12 cellular contexts compared by ENCODE assay signal in the genomic region with DNA sequence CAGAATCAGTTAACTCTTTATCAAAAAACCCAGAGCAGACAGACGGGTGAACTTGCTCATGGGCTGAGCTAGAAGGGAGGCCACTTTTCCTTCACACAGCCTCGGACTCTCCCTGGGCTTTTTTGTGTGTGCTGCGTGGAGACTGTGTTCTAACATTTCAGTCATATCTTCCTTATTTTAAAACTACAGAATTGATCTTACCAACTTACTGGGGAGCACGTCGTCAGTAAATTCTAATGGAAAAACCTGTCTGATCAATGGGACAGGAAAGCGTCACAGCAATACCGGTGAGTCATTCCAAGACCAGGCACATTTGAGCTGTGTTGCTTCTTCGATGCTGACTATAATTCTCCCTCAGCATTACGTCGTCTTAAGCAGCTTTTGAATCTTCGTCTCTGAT.
DNase-seq lines count a peak whose midpoint lies in the region; ATAC-seq and TF ChIP-seq lines count a peak whose summit lies in the region.
"Had no signal": no experiment of that assay in that cellular context is flagged by ENCODE, and none has a peak within 500 bp of the region (broad histone marks: within the 10 kb centered on the region; RNA-seq: fewer than 3 reads in every experiment).

No MANE protein-coding gene starts in this region.

- no peak for DNase-seq in Caco-2
- peak; percentile 75 for DNase-seq in T-helper 2 cell treated with Interferon-gamma antibody and Interleukin-4, amounts not matched to agents 5 μg/mL and 100 μg/mL, for 36 hours (ENCODE audit: low spot score)
- peak; percentile 53 for DNase-seq in brain microvascular endothelial cell
- peak; percentile 32 to 47 for DNase-seq in stimulated activated CD4-positive, alpha-beta T cell treated with anti-CD3 and anti-CD28 coated beads, Interleukin-15, amount 100 ng/mL, for 48 hours (ENCODE audit: low read depth in 2 of 2)
- no peak for DNase-seq in HuH-7.5 (ENCODE audit: low spot score)
- no peak for DNase-seq in right cardiac atrium
- no peak for DNase-seq in posterior vena cava (ENCODE audit: low spot score)
- DNase-seq in spleen, result no peak
- DNase-seq: midbrain; NCI-H1694; NK-92 treated with Interleukin-12 subunit alpha and Interleukin-12 subunit beta, amount 100 ng/mL, for 24 hours had no signal

- POLR2A ChIA-PET in Caco-2 (lab: Charles Lee), result no interaction called here

- TF ChIP-seq POLR2A in spleen (IDR thresholded peaks at IDR 0.05), result no peak

- H3K27ac ChIP-seq in brain microvascular endothelial cell (peak overlapping the region; percentile 50), right cardiac atrium (ENCODE audit: low read length) (no peak overlapping the region), spleen (peak overlapping the region in 4 of 8 donors; percentile 20 to 76 (median 34))

- H3K36me3 ChIP-seq in Caco-2 (ENCODE audit: control insufficient read depth, insufficient read depth, low read length) (no peaks in the 10 kb centered on the region), brain microvascular endothelial cell (replicated peaks) (no peaks in the 10 kb centered on the region), spleen (peaks cover 0 to 8% (median 0%) of the 10 kb centered on the region in 6 donors)

- peak overlapping the region; percentile 25 for H3K27ac Mint-ChIP-seq in Caco-2 (ENCODE audit: unreplicated experiment)
- H3K27ac Mint-ChIP-seq in T-helper 2 cell treated with Interferon-gamma antibody and Interleukin-4, amounts not matched to agents 5 μg/mL and 100 μg/mL, for 36 hours, result peak overlapping the region; percentile 78

- WGBS in right cardiac atrium, result 92% methylated on average over 11 of the region's 11 CpGs
- 80 to 90% (median 84%) methylated on average over 11 of the region's 11 CpGs for WGBS in spleen, 5 donors

- no peaks in the 10 kb centered on the region for H3K27me3 ChIP-seq in Caco-2 (replicated peaks; ENCODE audit: control insufficient read depth, insufficient read depth, low read length)
- no peaks in the 10 kb centered on the region for H3K27me3 ChIP-seq in brain microvascular endothelial cell (replicated peaks)
- no peaks in the 10 kb centered on the region for H3K27me3 ChIP-seq in right cardiac atrium (ENCODE audit: control insufficient read depth, insufficient read depth)
- no peaks in the 10 kb centered on the region for H3K27me3 ChIP-seq in spleen (replicated peaks in 1 of 7)

- no peaks in the 10 kb centered on the region for H3K9me3 Mint-ChIP-seq in Caco-2 (ENCODE audit: unreplicated experiment)
- no peaks in the 10 kb centered on the region for H3K9me3 Mint-ChIP-seq in T-helper 2 cell treated with Interferon-gamma antibody and Interleukin-4, amounts not matched to agents 5 μg/mL and 100 μg/mL, for 36 hours

- H3K36me3 Mint-ChIP-seq in Caco-2 (ENCODE audit: insufficient read depth, unreplicated experiment), result peaks cover 18% of the 10 kb centered on the region
- H3K36me3 Mint-ChIP-seq in T-helper 2 cell treated with Interferon-gamma antibody and Interleukin-4, amounts not matched to agents 5 μg/mL and 100 μg/mL, for 36 hours (ENCODE audit: low read depth), result peaks cover 10% of the 10 kb centered on the region

- intact Hi-C loops in Caco-2 (cut with micrococcal nuclease; ENCODE audit: unreplicated experiment) (loop anchor here (5.0 to 10.0 kb wide), 2 partner anchors 88 to 656 kb away; no protein-coding TSS in a partner anchor), right cardiac atrium (cut with DNase I) (loop anchor here in 1 of 4 donors (10.0 kb wide), 1 partner anchor 554 kb away; the partner anchor contains the start of gene BCL6), posterior vena cava (cut with DNase I) (no loop called here), spleen (cut with DNase I; ENCODE audit: low total_unique reads) (no loop called here)

- no TSS peak for BruUV-seq in Caco-2 (replicated peaks; lab: Mats Ljungman, UMichigan)

- H3K4me3 ChIP-seq in Caco-2 (ENCODE audit: low read depth, low read length), result no peak overlapping the region
- no peak overlapping the region for H3K4me3 ChIP-seq in brain microvascular endothelial cell (ENCODE audit: low read depth, low read length)
- H3K4me3 ChIP-seq in right cardiac atrium (ENCODE audit: low read length), result no peak overlapping the region
- H3K4me3 ChIP-seq in spleen, result no peak overlapping the region

- CTCF ChIA-PET in Caco-2 (lab: Charles Lee), result no interaction called here

- no peak for ATAC-seq in right cardiac atrium
- ATAC-seq: sciatic nerve had no signal

- H3K4me3 Mint-ChIP-seq in Caco-2 (ENCODE audit: unreplicated experiment), result no peak overlapping the region
- H3K4me3 Mint-ChIP-seq in T-helper 2 cell treated with Interferon-gamma antibody and Interleukin-4, amounts not matched to agents 5 μg/mL and 100 μg/mL, for 36 hours, result peak overlapping the region; percentile 56

- H3K4me1 Mint-ChIP-seq in Caco-2 (ENCODE audit: low read depth, unreplicated experiment), result peaks cover 68% of the 10 kb centered on the region
- H3K4me1 Mint-ChIP-seq in T-helper 2 cell treated with Interferon-gamma antibody and Interleukin-4, amounts not matched to agents 5 μg/mL and 100 μg/mL, for 36 hours (ENCODE audit: low read depth), result peaks cover 44% of the 10 kb centered on the region

- peaks cover 40% of the 10 kb centered on the region for H3K4me1 ChIP-seq in Caco-2
- peaks cover 10% of the 10 kb centered on the region for H3K4me1 ChIP-seq in right cardiac atrium (ENCODE audit: control insufficient read depth, insufficient read depth, low read length)
- H3K4me1 ChIP-seq in spleen, result peaks cover 25 to 60% (median 46%) of the 10 kb centered on the region in 6 donors

- TF ChIP-seq CTCF in Caco-2 (IDR thresholded peaks at IDR 0.05; ENCODE audit: insufficient read depth in 1 of 2, low read depth in 1 of 2, low read length in 1 of 2, severe bottlenecking in 1 of 2, unreplicated experiment in 1 of 2) (no peak), brain microvascular endothelial cell (IDR thresholded peaks at IDR 0.05; ENCODE audit: low read depth, low read length, missing control alignments) (no peak), spleen (IDR thresholded peaks at IDR 0.05 in 8 of 11, conservative IDR thresholded peaks at IDR 0.05 in 3 of 11) (no peak)

- no peaks in the 10 kb centered on the region for H3K9me3 ChIP-seq in Caco-2
- no peaks in the 10 kb centered on the region for H3K9me3 ChIP-seq in right cardiac atrium (ENCODE audit: control insufficient read depth, low read length)
- no peaks in the 10 kb centered on the region for H3K9me3 ChIP-seq in spleen

- in situ Hi-C loops in brain microvascular endothelial cell (cut with HindIII; ENCODE audit: low pct_ligation_motif_present, low sequenced_read_pairs), result loop anchor here (25.0 kb wide), 1 partner anchor 562 kb away; the partner anchor contains the start of gene BCL6

- H3K27me3 Mint-ChIP-seq in Caco-2 (ENCODE audit: insufficient read depth, unreplicated experiment), result no peaks in the 10 kb centered on the region
- H3K27me3 Mint-ChIP-seq in T-helper 2 cell treated with Interferon-gamma antibody and Interleukin-4, amounts not matched to agents 5 μg/mL and 100 μg/mL, for 36 hours (ENCODE audit: low read depth), result peaks cover 4% of the 10 kb centered on the region

Comparison
In these comparisons a context has a peak if more than half of its experiments do, and no peak if none do; other contexts are left out.
1. DNase-seq: peak in T-helper 2 cell treated with Interferon-gamma antibody and Interleukin-4, amounts not matched to agents 5 μg/mL and 100 μg/mL, for 36 hours (single experiment), brain microvascular endothelial cell (single experiment) and stimulated activated CD4-positive, alpha-beta T cell treated with anti-CD3 and anti-CD28 coated beads, Interleukin-15, amount 100 ng/mL, for 48 hours (2 of 2); none in Caco-2 (0 of 2), HuH-7.5 (single experiment), right cardiac atrium (0 of 3), posterior vena cava (single experiment) and spleen (single experiment).